In the genomic region with DNA sequence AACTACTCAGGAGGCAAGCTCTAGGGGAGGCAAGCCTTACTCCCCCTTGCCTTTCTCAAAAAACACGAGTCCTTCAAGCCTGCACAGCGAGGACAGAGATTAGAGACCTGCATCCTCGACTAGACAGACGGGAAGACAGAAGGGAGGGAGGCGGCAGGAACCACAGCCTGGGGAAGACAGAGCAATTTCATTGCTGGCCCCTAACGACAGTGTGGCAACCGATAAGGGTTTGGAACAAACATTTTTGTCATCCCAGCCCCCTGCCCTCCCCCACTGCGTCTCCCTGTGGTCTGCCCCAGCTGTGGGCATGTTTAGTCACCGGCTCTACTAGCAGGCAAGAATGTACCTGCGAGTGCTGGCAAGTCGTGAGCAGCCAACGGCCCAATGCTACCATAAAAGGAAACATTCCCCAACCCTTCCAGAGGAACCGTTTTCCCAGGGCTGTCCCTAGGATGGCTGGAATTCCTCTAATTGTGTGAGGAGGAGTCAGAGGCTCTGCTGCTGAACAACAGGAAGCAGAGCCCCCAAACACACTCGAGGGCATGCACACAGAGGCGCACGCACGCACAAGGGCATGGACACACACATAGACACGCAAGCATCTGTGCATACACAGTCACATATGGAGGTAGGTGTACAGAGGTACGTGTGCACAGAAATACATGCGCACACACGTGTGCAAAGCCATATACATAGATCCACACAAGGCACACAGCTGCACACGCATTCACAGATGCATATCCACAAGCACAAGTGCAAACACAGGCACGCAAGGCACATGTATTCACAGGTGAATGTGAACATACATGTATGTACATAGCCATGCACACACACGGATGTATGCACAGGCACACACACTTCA, we compare ENCODE assay signal across 9 cellular contexts. TPM values are rescaled to one million over a fixed set of nuclear protein-coding genes. Genes with fewer than 3 reads are reported as not detected.
A peak's percentile ranks its signal among the peaks of the same experiment; 100 is the strongest.
DNase-seq lines count a peak whose midpoint lies in the region; ATAC-seq, FAIRE-seq and TF ChIP-seq lines count a peak whose summit lies in the region.
"Had no signal": no experiment of that assay in that cellular context is flagged by ENCODE, and none has a peak within 500 bp of the region (broad histone marks: within the 10 kb centered on the region; RNA-seq: fewer than 3 reads in every experiment).

No MANE protein-coding gene starts in this region.

- peaks cover 88% of the 10 kb centered on the region for H3K36me3 Mint-ChIP-seq in activated naive CD4-positive, alpha-beta T cell treated with anti-CD3 and anti-CD28 coated beads, Interleukin-2, amount 10 ng/mL, durations not matched to agents 7 days and 5 days

- peaks cover 85% of the 10 kb centered on the region for H3K4me1 Mint-ChIP-seq in activated naive CD4-positive, alpha-beta T cell treated with anti-CD3 and anti-CD28 coated beads, Interleukin-2, amount 10 ng/mL, durations not matched to agents 7 days and 5 days

- peak overlapping the region; percentile 87 for H3K4me3 Mint-ChIP-seq in activated naive CD4-positive, alpha-beta T cell treated with anti-CD3 and anti-CD28 coated beads, Interleukin-2, amount 10 ng/mL, durations not matched to agents 7 days and 5 days

- no peaks in the 10 kb centered on the region for H3K27me3 Mint-ChIP-seq in activated naive CD4-positive, alpha-beta T cell treated with anti-CD3 and anti-CD28 coated beads, Interleukin-2, amount 10 ng/mL, durations not matched to agents 7 days and 5 days

- H3K27ac Mint-ChIP-seq in activated naive CD4-positive, alpha-beta T cell treated with anti-CD3 and anti-CD28 coated beads, Interleukin-2, amount 10 ng/mL, durations not matched to agents 7 days and 5 days, result peak overlapping the region; percentile 99

- DNase-seq in DMS153 (lab: John Stamatoyannopoulos, UW) (peak; percentile 4), DMS153 treated with DMSO at 0.1 percent for 48 hours (lab: John Stamatoyannopoulos, UW; ENCODE audit: unreplicated experiment) (no peak), SK-N-DZ (ENCODE audit: low spot score) (peak; percentile 64), heart left ventricle (peak in 3 of 5 donors; percentile 67 to 78 (median 70)), urothelium cell line (ENCODE audit: low spot score) (peak; percentile 93), RPMI8226 (no peak)
- peak; percentile 78 for DNase-seq in activated naive CD4-positive, alpha-beta T cell treated with anti-CD3 and anti-CD28 coated beads, Interleukin-2, amount 10 ng/mL, durations not matched to agents 7 days and 5 days

- CTCF ChIA-PET in activated naive CD4-positive, alpha-beta T cell treated with anti-CD3 and anti-CD28 coated beads, Interleukin-2, amount 10 ng/mL, durations not matched to agents 7 days and 5 days (lab: Charles Lee), result interaction anchor here (1.0 to 3.9 kb wide), 5 partner anchors 10 to 141 kb away, joined by 3 to 22 read pairs (median 6); no protein-coding TSS in a partner anchor

- TF ChIP-seq POLR2A in heart left ventricle (IDR thresholded peaks at IDR 0.05), result peak in 1 of 2 donors; percentile 28

- no peaks in the 10 kb centered on the region for H3K9me3 Mint-ChIP-seq in activated naive CD4-positive, alpha-beta T cell treated with anti-CD3 and anti-CD28 coated beads, Interleukin-2, amount 10 ng/mL, durations not matched to agents 7 days and 5 days

- WGBS in heart left ventricle, 4 donors, result 15 to 25% (median 20%) methylated on average over 20 to 24 of the region's 24 CpGs

- peak overlapping the region; percentile 53 for H3K9ac ChIP-seq in rectal smooth muscle tissue (ENCODE audit: low read length)

- H3K4me1 ChIP-seq in heart left ventricle, result peaks cover 68 to 100% (median 100%) of the 10 kb centered on the region in 12 donors
- peaks cover 99% of the 10 kb centered on the region for H3K4me1 ChIP-seq in rectal smooth muscle tissue (ENCODE audit: control insufficient read depth, insufficient read depth, low read length)

- H3K36me3 ChIP-seq in heart left ventricle, result peaks cover 0 to 76% (median 40%) of the 10 kb centered on the region in 9 donors
- H3K36me3 ChIP-seq in rectal smooth muscle tissue (ENCODE audit: control insufficient read depth, insufficient read depth, low read length), result peaks cover 44% of the 10 kb centered on the region

- H3K4me3 ChIP-seq in heart left ventricle (peak overlapping the region in 5 of 12 donors; percentile 1 to 27 (median 10)), rectal smooth muscle tissue (ENCODE audit: low read length) (peak overlapping the region; percentile 11)

- ATAC-seq in heart left ventricle, result peak; percentile 0 to 18 (median 6)

- H3K27me3 ChIP-seq in heart left ventricle (no peaks in the 10 kb centered on the region), rectal smooth muscle tissue (ENCODE audit: control insufficient read depth, insufficient read depth, low read length) (no peaks in the 10 kb centered on the region)

- no peak for TF ChIP-seq CTCF in heart left ventricle (IDR thresholded peaks at IDR 0.05)

- FAIRE-seq in urothelium cell line (lab: Jason Lieb, UNC), result peak; percentile 96
- FAIRE-seq: A204.1 had no signal

- no peaks in the 10 kb centered on the region for H3K9me3 ChIP-seq in heart left ventricle

- H3K27ac ChIP-seq in heart left ventricle (peak overlapping the region; percentile 89 to 100 (median 94)), rectal smooth muscle tissue (ENCODE audit: low read depth, low read length) (peak overlapping the region; percentile 99)

- intact Hi-C loops in heart left ventricle (cut with DNase I), result loop anchor here in 9 of 10 donors (2.0 to 5.0 kb wide), 8 partner anchors 38 to 138 kb away; a partner anchor contains a TSS

RNA-seq across cellular contexts. Expression of a gene that starts 58.3 kb away (rescaled TPM):
- polyA plus RNA-seq in SK-N-DZ (2014; cell fraction: cytosol; rRNA removed), result 23.5 and 30.9 TPM in 2 replicates
- polyA plus RNA-seq in SK-N-DZ (2014; cell fraction: nucleus; rRNA removed), result 19.9 and 23.2 TPM in 2 replicates
- total RNA-seq in heart left ventricle, result 100 to 1,000 TPM; 126 to 482 (median 238) TPM
- 100 to 1,000 TPM; 109 to 407 TPM for polyA plus RNA-seq in heart left ventricle

Comparison
In these comparisons a context has a peak if more than half of its experiments do, and no peak if none do; other contexts are left out.
1. DNase-seq: peak in DMS153 (single experiment), SK-N-DZ (single experiment), activated naive CD4-positive, alpha-beta T cell treated with anti-CD3 and anti-CD28 coated beads, Interleukin-2, amount 10 ng/mL, durations not matched to agents 7 days and 5 days (single experiment), heart left ventricle (3 of 5) and urothelium cell line (single experiment); none in DMS153 treated with DMSO at 0.1 percent for 48 hours (single experiment) and RPMI8226 (single experiment).